In the genomic region with DNA sequence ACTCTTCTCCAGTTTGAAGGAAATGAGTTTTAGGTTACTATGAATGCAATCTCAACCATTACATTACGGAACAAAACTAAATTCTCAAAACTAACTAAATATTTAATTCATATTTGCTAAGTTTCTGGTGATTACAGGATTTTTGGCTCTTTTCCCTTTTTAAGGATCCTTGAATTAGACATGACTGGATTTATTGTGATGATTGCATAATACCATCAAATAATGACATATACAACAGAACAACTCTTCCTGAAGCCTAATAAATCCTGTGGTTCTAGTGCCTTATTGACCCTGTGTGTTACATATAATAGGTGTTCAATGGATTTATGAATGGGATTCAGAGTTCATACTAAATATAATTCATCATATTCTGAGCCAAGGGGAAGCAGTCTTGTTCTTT, we compare ENCODE assay signal across 33 cellular contexts.
"Had no signal": no experiment of that assay in that cellular context is flagged by ENCODE, and none has a peak within 500 bp of the region (broad histone marks: within the 10 kb centered on the region; RNA-seq: fewer than 3 reads in every experiment).

No MANE protein-coding gene starts in this region.

- H3K4me1 ChIP-seq: breast epithelium had no signal

- FAIRE-seq: astrocyte, bronchial epithelial cell, colon had no signal

- H3K36me3 ChIP-seq: adrenal gland, brain microvascular endothelial cell, breast epithelium, cardiac muscle cell had no signal

- ATAC-seq: activated naive CD4-positive, alpha-beta T cell treated with anti-CD3 and anti-CD28 coated beads, Interleukin-2, amount 50 U/mL, for 72 hours; activated naive CD8-positive, alpha-beta T cell treated with anti-CD3 and anti-CD28 coated beads, Interleukin-2, amount 50 U/mL, for 24 hours; activated T-cell treated with anti-CD3 and anti-CD28 coated beads, Interleukin-2, amount 50 U/mL, for 4 hours; activated T-cell treated with anti-CD3 and anti-CD28 coated beads, Interleukin-2, amount 50 U/mL, for 72 hours; activated T-helper 17 cell treated with anti-CD3 and anti-CD28 coated beads, Interleukin-2, amount 50 U/mL, for 72 hours; body of pancreas had no signal

- DNase-seq: activated effector memory CD4-positive, alpha-beta T cell treated with anti-CD3 and anti-CD28 coated beads, Interleukin-2, amount 50 U/mL, for 16 hours; activated effector memory CD4-positive, alpha-beta T cell treated with Interleukin-2 at 50 U/mL for 16 hours; activated gamma-delta T cell; activated gamma-delta T cell treated with Interleukin-2 at 50 U/mL for 16 hours; activated naive CD4-positive, alpha-beta T cell; activated naive CD4-positive, alpha-beta T cell treated with anti-CD3 and anti-CD28 coated beads for 36 hours; activated naive CD4-positive, alpha-beta T cell treated with anti-CD3 and anti-CD28 coated beads, Interleukin-2, amount 10 ng/mL, durations not matched to agents 7 days and 5 days; activated naive CD4-positive, alpha-beta T cell treated with anti-CD3 and anti-CD28 coated beads, Interleukin-2, amount 50 U/mL, for 16 hours; activated naive CD4-positive, alpha-beta T cell treated with Interleukin-2 at 50 U/mL for 16 hours; activated naive CD8-positive, alpha-beta T cell treated with anti-CD3 and anti-CD28 coated beads for 36 hours; activated naive CD8-positive, alpha-beta T cell treated with anti-CD3 and anti-CD28 coated beads, Interleukin-2, amount 10 ng/mL, durations not matched to agents 7 days and 5 days; activated naive CD8-positive, alpha-beta T cell treated with anti-CD3 and anti-CD28 coated beads, Interleukin-2, amount 50 U/mL, for 24 hours; activated T-cell treated with anti-CD3 and anti-CD28 coated beads, Interleukin-2, amount 50 U/mL, for 24 hours; activated T-cell treated with anti-CD3 and anti-CD28 coated beads, Interleukin-2, amount 50 U/mL, for 4 hours; activated T-cell treated with anti-CD3 and anti-CD28 coated beads, Interleukin-2, amount 50 U/mL, for 48 hours; activated T-cell treated with anti-CD3 and anti-CD28 coated beads, Interleukin-2, amount 50 U/mL, for 72 hours; adrenal gland; amniotic stem cell; amygdala; anterior cingulate cortex; aorta; body of pancreas; brain microvascular endothelial cell; caudate nucleus; central memory CD4-positive, alpha-beta T cell; cerebellar nuclear complex had no signal

- H3K9me3 ChIP-seq: adrenal gland, body of pancreas, breast epithelium had no signal

- H3K4me3 ChIP-seq: adrenal gland, body of pancreas, breast epithelium, cardiac muscle cell had no signal

- H3K27ac ChIP-seq: adrenal gland, body of pancreas, brain microvascular endothelial cell, breast epithelium, cardiac muscle cell had no signal

- H3K27me3 ChIP-seq: adrenal gland, body of pancreas, brain microvascular endothelial cell, breast epithelium, cardiac muscle cell had no signal
